In the genomic region with DNA sequence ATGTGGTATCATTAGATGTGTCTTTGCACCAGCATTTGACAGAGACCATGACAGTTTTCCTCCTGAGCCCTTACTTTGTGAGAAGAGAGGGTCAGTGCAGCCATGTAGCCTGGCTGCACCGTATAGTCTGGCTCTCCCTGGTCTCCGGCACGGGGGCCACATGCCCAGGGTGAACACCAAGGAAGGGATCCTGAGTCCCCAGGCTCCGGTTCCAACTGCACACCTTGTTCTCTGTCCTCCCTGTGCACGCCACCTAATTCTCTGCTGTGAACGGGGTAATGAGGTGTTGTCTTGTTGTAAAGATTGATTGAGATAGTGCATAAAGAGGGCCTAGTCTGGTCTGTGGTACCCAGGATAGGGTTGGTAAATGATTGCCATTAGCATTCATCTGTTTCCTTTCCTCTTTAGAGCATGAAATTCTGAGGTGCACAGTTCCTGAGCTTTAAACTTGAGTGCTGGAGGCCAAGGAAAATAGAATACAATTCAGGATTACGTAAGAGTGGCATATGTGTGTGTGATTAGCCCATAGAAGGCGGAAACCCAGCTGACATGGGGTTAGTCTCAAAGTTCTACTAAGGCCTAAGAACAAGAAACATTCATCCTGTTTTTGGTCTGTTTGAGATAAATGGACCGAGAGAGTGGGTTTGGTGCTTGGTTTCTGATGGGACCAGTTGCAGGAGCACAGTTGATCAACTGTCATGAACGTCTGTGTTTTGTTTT, we compare ENCODE assay signal across 11 cellular contexts. TPM values are rescaled to one million over a fixed set of nuclear protein-coding genes. Genes with fewer than 3 reads are reported as not detected.
DNase-seq lines count a peak whose midpoint lies in the region; ATAC-seq, FAIRE-seq and TF ChIP-seq lines count a peak whose summit lies in the region.
"Had no signal": no experiment of that assay in that cellular context is flagged by ENCODE, and none has a peak within 500 bp of the region (broad histone marks: within the 10 kb centered on the region; RNA-seq: fewer than 3 reads in every experiment).

No MANE protein-coding gene starts in this region.

- peak overlapping the region; percentile 32 for H3K27ac ChIP-seq in OCI-LY7 (ENCODE audit: low read depth, low read length, poor library complexity, severe bottlenecking)

- ATAC-seq in effector memory CD8-positive, alpha-beta T cell (replicated peaks): no peak
- ATAC-seq in HG02759 (IDR thresholded peaks at IDR 0.05; ENCODE audit: unreplicated experiment) (no peak), HG03469 (IDR thresholded peaks at IDR 0.05; ENCODE audit: unreplicated experiment) (no peak), GM21737 (IDR thresholded peaks at IDR 0.05; ENCODE audit: unreplicated experiment) (no peak)
- ATAC-seq: HCT116 had no signal

- no peak overlapping the region; the same call in 1 of the 2 replicates for H2AFZ ChIP-seq in OCI-LY7 (ENCODE audit: low read length)

- DNase-seq in GM12892 (ENCODE audit: insufficient read length): no peak
- DNase-seq in OCI-LY7 (ENCODE audit: low spot score): no peak
- no peak for DNase-seq in effector memory CD8-positive, alpha-beta T cell
- peak; percentile 13 for DNase-seq in pulmonary artery endothelial cell (ENCODE audit: low read depth, low spot score)
- no peak for DNase-seq in ecto neural progenitor cell (ENCODE audit: low spot score)
- DNase-seq: Karpas-422, RPMI8226 had no signal

- H4K20me1 ChIP-seq in OCI-LY7 (ENCODE audit: insufficient read depth, low read length): no peaks in the 10 kb centered on the region

- peaks cover 5% of the 10 kb centered on the region; the same call in 1 of the 2 replicates for H3K9me3 ChIP-seq in OCI-LY7 (ENCODE audit: low read length)

- peaks cover 93% of the 10 kb centered on the region for H3K4me1 ChIP-seq in OCI-LY7 (ENCODE audit: insufficient read depth, low read length, poor library complexity, severe bottlenecking)

- no peaks in the 10 kb centered on the region for H3K9me2 ChIP-seq in OCI-LY7 (ENCODE audit: insufficient read depth, low read length)

- peaks cover 24% of the 10 kb centered on the region for H3K36me3 Mint-ChIP-seq in effector memory CD8-positive, alpha-beta T cell (ENCODE audit: insufficient read depth)

- no peaks in the 10 kb centered on the region for H3K27me3 Mint-ChIP-seq in effector memory CD8-positive, alpha-beta T cell

- H3K4me3 Mint-ChIP-seq in effector memory CD8-positive, alpha-beta T cell: peak overlapping the region; percentile 75

- no peak for TF ChIP-seq CTCF in OCI-LY7 (conservative IDR thresholded peaks at IDR 0.05; ENCODE audit: low read length)

- peak overlapping the region; percentile 91 to 97 for H3K27ac Mint-ChIP-seq in effector memory CD8-positive, alpha-beta T cell

- intact Hi-C loops in OCI-LY7 (cut with micrococcal nuclease; ENCODE audit: unreplicated experiment): no loop called here

- H3K4me1 Mint-ChIP-seq in effector memory CD8-positive, alpha-beta T cell (ENCODE audit: low read depth in 2 of 2): peaks cover 84 to 90% of the 10 kb centered on the region in 2 donors

- FAIRE-seq in GM12892 (lab: Jason Lieb, UNC): peak; percentile 78

- POLR2A ChIA-PET in OCI-LY7 (lab: Charles Lee): interaction anchor here (0.9 to 2.4 kb wide), 5 partner anchors 9 to 53 kb away, joined by 3 to 11 read pairs (median 4); no protein-coding TSS in a partner anchor

- peak overlapping the region; percentile 53 for H3K4me2 ChIP-seq in OCI-LY7 (ENCODE audit: low read length)

- no peak for TF ChIP-seq POLR2A in GM12892 (IDR thresholded peaks at IDR 0.05; ENCODE audit: low read depth, low read length)

- H3K4me3 ChIP-seq in OCI-LY7 (ENCODE audit: low read depth, low read length, poor library complexity, severe bottlenecking): no peak overlapping the region

- no TSS peak for BruUV-seq in OCI-LY7 (replicated peaks; lab: Mats Ljungman, UMichigan)

- H3K36me3 ChIP-seq in OCI-LY7 (ENCODE audit: insufficient read depth, low read length): no peaks in the 10 kb centered on the region; the same call in 1 of the 2 replicates

- peaks cover 53% of the 10 kb centered on the region; the same call in 1 of the 2 replicates for H3K79me2 ChIP-seq in OCI-LY7 (ENCODE audit: insufficient read depth, low read depth, low read length)

- no peaks in the 10 kb centered on the region for H3K9me3 Mint-ChIP-seq in effector memory CD8-positive, alpha-beta T cell

- CTCF ChIA-PET in OCI-LY7 (lab: Charles Lee; ENCODE audit: unreplicated experiment): no interaction called here

RNA-seq across cellular contexts. Expression of a gene that starts 55.5 kb away (rescaled TPM):
- 26.4 TPM for polyA plus RNA-seq in GM12892 (2012; ENCODE audit: missing spikeins)
- 23.4 and 24.7 TPM in 2 replicates for total RNA-seq in OCI-LY7 (2014; rRNA removed; shearing (Covaris generic))
- total RNA-seq in OCI-LY7 (2022) (33.5 and 34.2 TPM in 2 replicates), pulmonary artery endothelial cell (33.9 and 40.2 TPM in 2 replicates)
